In genomic region chr1:155981266-155982088, GRCh38 we compare ENCODE assay signal across 8 cellular contexts. TPM values are rescaled to one million over a fixed set of nuclear protein-coding genes. Genes with fewer than 3 reads are reported as not detected.
DNase-seq lines count a peak whose midpoint lies in the region; ATAC-seq and TF ChIP-seq lines count a peak whose summit lies in the region.

No MANE protein-coding gene starts in this region.

- peak overlapping the region; percentile 81 for H3K4me3 ChIP-seq in coronary artery

- no peak for TF ChIP-seq CTCF in RWPE1 (conservative IDR thresholded peaks at IDR 0.05; ENCODE audit: low read depth)
- no peak for TF ChIP-seq CTCF in coronary artery (IDR thresholded peaks at IDR 0.05)

- DNase-seq in activated T-cell treated with anti-CD3 and anti-CD28 coated beads, Interleukin-2, amount 50 U/mL, for 24 hours, result no peak
- DNase-seq in activated T-cell treated with anti-CD3 and anti-CD28 coated beads, Interleukin-2, amount 50 U/mL, for 48 hours, result no peak
- peak; percentile 17 for DNase-seq in RWPE1 (ENCODE audit: low spot score)
- no peak for DNase-seq in coronary artery (ENCODE audit: low spot score)
- peak in 6 of 10 donors; percentile 26 to 76 (median 52) for DNase-seq in naive thymus-derived CD8-positive, alpha-beta T cell
- DNase-seq in islet precursor cell, result no peak
- DNase-seq in NCI-H1436 (lab: John Stamatoyannopoulos, UW), result no peak
- DNase-seq in G401 (ENCODE audit: low spot score), result no peak

- peaks cover 32% of the 10 kb centered on the region for H3K36me3 Mint-ChIP-seq in activated T-cell treated with anti-CD3 and anti-CD28 coated beads, Interleukin-2, amount 50 U/mL, for 24 hours (ENCODE audit: low read depth)
- H3K36me3 Mint-ChIP-seq in naive thymus-derived CD8-positive, alpha-beta T cell, result peaks cover 0 to 5% (median 0%) of the 10 kb centered on the region in 3 donors

- in situ Hi-C loops in G401 (cut with HindIII; ENCODE audit: low sequenced_read_pairs), result no loop called here

- POLR2A ChIA-PET in RWPE1 (lab: Yijun Ruan, JAX; ENCODE audit: low non-redundant PET), result no interaction called here
- POLR2A ChIA-PET in naive thymus-derived CD8-positive, alpha-beta T cell (lab: Charles Lee), result interaction anchor here (3.0 to 26.8 kb wide), 4 partner anchors 19 to 48 kb away, joined by 12 to 612 read pairs (median 56); partner anchors contain the start of genes ARHGEF2 and KHDC4

- H3K27me3 Mint-ChIP-seq in activated T-cell treated with anti-CD3 and anti-CD28 coated beads, Interleukin-2, amount 50 U/mL, for 24 hours, result no peaks in the 10 kb centered on the region
- H3K27me3 Mint-ChIP-seq in naive thymus-derived CD8-positive, alpha-beta T cell, result no peaks in the 10 kb centered on the region

- peak overlapping the region; percentile 87 for H3K4me3 Mint-ChIP-seq in activated T-cell treated with anti-CD3 and anti-CD28 coated beads, Interleukin-2, amount 50 U/mL, for 24 hours
- H3K4me3 Mint-ChIP-seq in naive thymus-derived CD8-positive, alpha-beta T cell, result peak overlapping the region; percentile 89 to 100 (median 96)

- H3K27ac Mint-ChIP-seq in activated T-cell treated with anti-CD3 and anti-CD28 coated beads, Interleukin-2, amount 50 U/mL, for 24 hours, result peak overlapping the region; percentile 98
- peak overlapping the region; percentile 85 to 97 (median 94) for H3K27ac Mint-ChIP-seq in naive thymus-derived CD8-positive, alpha-beta T cell

- H3K27ac ChIP-seq in RWPE1, result peak overlapping the region; percentile 92
- H3K27ac ChIP-seq in coronary artery, result peak overlapping the region; percentile 94 to 98

- ATAC-seq in naive thymus-derived CD8-positive, alpha-beta T cell, result peak; percentile 33 to 55

- CTCF ChIA-PET in RWPE1 (lab: Yijun Ruan, JAX), result interaction anchor here (0.8 to 1.2 kb wide), 2 partner anchors 10 to 85 kb away, joined by 3 read pairs; no protein-coding TSS in a partner anchor

- H3K4me1 Mint-ChIP-seq in activated T-cell treated with anti-CD3 and anti-CD28 coated beads, Interleukin-2, amount 50 U/mL, for 24 hours (ENCODE audit: low read depth), result peaks cover 47% of the 10 kb centered on the region
- peaks cover 30 to 61% (median 54%) of the 10 kb centered on the region in 4 donors for H3K4me1 Mint-ChIP-seq in naive thymus-derived CD8-positive, alpha-beta T cell

- H3K9me3 Mint-ChIP-seq in activated T-cell treated with anti-CD3 and anti-CD28 coated beads, Interleukin-2, amount 50 U/mL, for 24 hours, result no peaks in the 10 kb centered on the region
- H3K9me3 Mint-ChIP-seq in naive thymus-derived CD8-positive, alpha-beta T cell, result no peaks in the 10 kb centered on the region

RNA-seq across cellular contexts. Expression of gene ARHGEF2, which starts 3.1 kb away (rescaled TPM):
- 100 to 1,000 TPM; 204 to 210 TPM for total RNA-seq in naive thymus-derived CD8-positive, alpha-beta T cell
- polyA plus RNA-seq in naive thymus-derived CD8-positive, alpha-beta T cell, result 10 to 100 TPM; 13.8 to 22.0 (median 15.8) TPM
- 20.3 and 35.9 TPM in 2 replicates for total RNA-seq in G401 (2014; rRNA removed; shearing (Covaris generic))

RNA-seq across cellular contexts. Expression of gene SSR2, which starts 39.3 kb away (rescaled TPM):
- 100 to 1,000 TPM; 199 to 218 TPM for total RNA-seq in naive thymus-derived CD8-positive, alpha-beta T cell
- polyA plus RNA-seq in naive thymus-derived CD8-positive, alpha-beta T cell, result 100 to 1,000 TPM; 345 to 396 (median 347) TPM
- 257 and 273 TPM in 2 replicates for total RNA-seq in G401 (2014; rRNA removed; shearing (Covaris generic))

RNA-seq across cellular contexts. Expression of gene RXFP4, which starts 40.0 kb away (rescaled TPM):
- not detected for total RNA-seq in naive thymus-derived CD8-positive, alpha-beta T cell
- polyA plus RNA-seq in naive thymus-derived CD8-positive, alpha-beta T cell, result under 1 TPM in 1 of 3 donors, not detected in 2; 0.46 TPM
- not detected in 2 replicates for total RNA-seq in G401 (2014; rRNA removed; shearing (Covaris generic))

RNA-seq across cellular contexts. Expression of gene KHDC4, which starts 47.3 kb away (rescaled TPM):
- 100 to 1,000 TPM; 109 to 110 TPM for total RNA-seq in naive thymus-derived CD8-positive, alpha-beta T cell
- 1 to 10 TPM; 5.0 to 7.2 (median 6.5) TPM for polyA plus RNA-seq in naive thymus-derived CD8-positive, alpha-beta T cell
- 30.0 and 52.6 TPM in 2 replicates for total RNA-seq in G401 (2014; rRNA removed; shearing (Covaris generic))

Comparison
In these comparisons a context has a peak if more than half of its experiments do, and no peak if none do; other contexts are left out.
1. DNase-seq: peak in RWPE1 (single experiment) and naive thymus-derived CD8-positive, alpha-beta T cell (6 of 10); none in activated T-cell treated with anti-CD3 and anti-CD28 coated beads, Interleukin-2, amount 50 U/mL, for 24 hours (single experiment), activated T-cell treated with anti-CD3 and anti-CD28 coated beads, Interleukin-2, amount 50 U/mL, for 48 hours (0 of 2), coronary artery (single experiment), islet precursor cell (single experiment), NCI-H1436 (single experiment) and G401 (single experiment).